Comparison of ENCODE assay signal across 11 cellular contexts in genomic region chr6:117549606-117550005, GRCh38. TPM values are rescaled to one million over a fixed set of nuclear protein-coding genes. Genes with fewer than 3 reads are reported as not detected.
DNase-seq lines count a peak whose midpoint lies in the region; TF ChIP-seq lines count a peak whose summit lies in the region.
"Had no signal": no experiment of that assay in that cellular context is flagged by ENCODE, and none has a peak within 500 bp of the region (broad histone marks: within the 10 kb centered on the region; RNA-seq: fewer than 3 reads in every experiment).

No MANE protein-coding gene starts in this region.

- H3K9me3 Mint-ChIP-seq in activated naive CD4-positive, alpha-beta T cell treated with anti-CD3 and anti-CD28 coated beads, Interleukin-2, amount 10 ng/mL, durations not matched to agents 7 days and 5 days = no peaks in the 10 kb centered on the region
- no peaks in the 10 kb centered on the region for H3K9me3 Mint-ChIP-seq in immature natural killer cell
- H3K9me3 Mint-ChIP-seq: IgD-negative memory B cell, nephron had no signal

- no peak overlapping the region for H3K23ac ChIP-seq in mesendoderm (ENCODE audit: low read length)

- peak overlapping the region; percentile 97 for H3K27ac Mint-ChIP-seq in activated naive CD4-positive, alpha-beta T cell treated with anti-CD3 and anti-CD28 coated beads, Interleukin-2, amount 10 ng/mL, durations not matched to agents 7 days and 5 days
- H3K27ac Mint-ChIP-seq in immature natural killer cell = peak overlapping the region; percentile 85 to 97 (median 93)

- no peaks in the 10 kb centered on the region for H3K9me3 ChIP-seq in thyroid gland

- peaks cover 44% of the 10 kb centered on the region for H3K4me1 Mint-ChIP-seq in activated naive CD4-positive, alpha-beta T cell treated with anti-CD3 and anti-CD28 coated beads, Interleukin-2, amount 10 ng/mL, durations not matched to agents 7 days and 5 days
- H3K4me1 Mint-ChIP-seq in immature natural killer cell = peaks cover 44 to 48% of the 10 kb centered on the region in 2 donors

- no peak overlapping the region for H3K56ac ChIP-seq in mesendoderm (ENCODE audit: low read length)

- no peaks in the 10 kb centered on the region for H3K79me2 ChIP-seq in mesendoderm (ENCODE audit: control insufficient read depth, insufficient read depth, low read length)

- intact Hi-C loops in thyroid gland (cut with DNase I) = loop anchor here (10.0 kb wide), 2 partner anchors 45 to 65 kb away; partner anchors contain the start of gene DCBLD1

- H3K4me1 ChIP-seq in thyroid gland = peaks cover 10 to 27% of the 10 kb centered on the region in 2 donors
- peaks cover 11% of the 10 kb centered on the region for H3K4me1 ChIP-seq in mesendoderm (ENCODE audit: control insufficient read depth, low read depth, low read length)

- CTCF ChIA-PET in activated naive CD4-positive, alpha-beta T cell treated with anti-CD3 and anti-CD28 coated beads, Interleukin-2, amount 10 ng/mL, durations not matched to agents 7 days and 5 days (lab: Charles Lee) = interaction anchor here (0.8 to 11.9 kb wide), 7 partner anchors 8 to 99 kb away, joined by 3 to 105 read pairs (median 5); partner anchors contain the start of gene DCBLD1

- H3K27ac ChIP-seq in VCaP (peak overlapping the region; percentile 25; the same call in 1 of the 2 replicates), thyroid gland (peak overlapping the region in 2 of 3 donors; percentile 1 to 5), mesendoderm (ENCODE audit: low read depth, low read length) (no peak overlapping the region)

- H3K79me1 ChIP-seq in mesendoderm (ENCODE audit: low read length) = no peaks in the 10 kb centered on the region

- H2BK15ac ChIP-seq in mesendoderm (replicated peaks; ENCODE audit: low read depth) = no peak overlapping the region

- H3K4me3 ChIP-seq in thyroid gland (replicated peaks in 1 of 3) (no peak overlapping the region), mesendoderm (ENCODE audit: low read length) (no peak overlapping the region)

- peak overlapping the region; percentile 74 for H3K4me3 Mint-ChIP-seq in activated naive CD4-positive, alpha-beta T cell treated with anti-CD3 and anti-CD28 coated beads, Interleukin-2, amount 10 ng/mL, durations not matched to agents 7 days and 5 days
- H3K4me3 Mint-ChIP-seq in immature natural killer cell = peak overlapping the region; percentile 85 to 95 (median 88)
- H3K4me3 Mint-ChIP-seq: nephron had no signal

- H4K8ac ChIP-seq in mesendoderm (ENCODE audit: low read depth, low read length) = no peak overlapping the region

- TF ChIP-seq POLR2A in thyroid gland (IDR thresholded peaks at IDR 0.05) = no peak

- peak; percentile 34 for DNase-seq in activated naive CD4-positive, alpha-beta T cell treated with anti-CD3 and anti-CD28 coated beads, Interleukin-2, amount 10 ng/mL, durations not matched to agents 7 days and 5 days
- no peak for DNase-seq in activated naive CD4-positive, alpha-beta T cell treated with anti-CD3 and anti-CD28 coated beads, Interleukin-2, amount 50 U/mL, for 16 hours
- DNase-seq in immature natural killer cell (peak; percentile 75 to 83 (median 79)), thyroid gland (peak in 1 of 2 donors; percentile 42), mesendoderm (no peak), epidermal melanocyte (ENCODE audit: insufficient read length, low spot score) (no peak), amniotic stem cell (lab: John Stamatoyannopoulos, UW) (no peak)
- DNase-seq: AML-193 had no signal

- H3K36me3 ChIP-seq in thyroid gland (peaks cover 5 to 6% of the 10 kb centered on the region in 2 donors), mesendoderm (ENCODE audit: control insufficient read depth, insufficient read depth, low read length) (no peaks in the 10 kb centered on the region)

- no peak overlapping the region for H3K9ac ChIP-seq in mesendoderm (ENCODE audit: low read length)

- peaks cover 10% of the 10 kb centered on the region for H3K27me3 Mint-ChIP-seq in activated naive CD4-positive, alpha-beta T cell treated with anti-CD3 and anti-CD28 coated beads, Interleukin-2, amount 10 ng/mL, durations not matched to agents 7 days and 5 days
- H3K27me3 Mint-ChIP-seq in immature natural killer cell (ENCODE audit: low read depth in 3 of 3) = peaks cover 5 to 13% (median 13%) of the 10 kb centered on the region in 3 donors

- H3K27me3 ChIP-seq in thyroid gland (no peaks in the 10 kb centered on the region), mesendoderm (ENCODE audit: insufficient read depth, low read length, poor library complexity) (no peaks in the 10 kb centered on the region)

- H3K4me2 ChIP-seq in mesendoderm (ENCODE audit: low read length) = no peak overlapping the region

- peaks cover 10% of the 10 kb centered on the region for H3K36me3 Mint-ChIP-seq in activated naive CD4-positive, alpha-beta T cell treated with anti-CD3 and anti-CD28 coated beads, Interleukin-2, amount 10 ng/mL, durations not matched to agents 7 days and 5 days
- no peaks in the 10 kb centered on the region for H3K36me3 Mint-ChIP-seq in immature natural killer cell
- H3K36me3 Mint-ChIP-seq: IgD-negative memory B cell had no signal

- H2BK5ac ChIP-seq in mesendoderm (ENCODE audit: low read length) = no peak overlapping the region

- TF ChIP-seq CTCF in VCaP (conservative IDR thresholded peaks at IDR 0.05) (no peak), thyroid gland (IDR thresholded peaks at IDR 0.05) (no peak)

- H4K5ac ChIP-seq in mesendoderm (ENCODE audit: low read length) = no peak overlapping the region

- H3K18ac ChIP-seq in mesendoderm (ENCODE audit: low read length) = no peak overlapping the region

- WGBS in thyroid gland, 2 donors = 75 to 86% methylated on average over 4 of the region's 4 CpGs
- WGBS in mesendoderm (ENCODE audit: extremely low coverage, insufficient coverage, low lambda C conversion rate) = no CpG with 5 or more reads among the region's 4 CpGs

- H2AK5ac ChIP-seq in mesendoderm (ENCODE audit: low read length) = no peak overlapping the region

- H2BK120ac ChIP-seq in mesendoderm (ENCODE audit: low read depth, low read length) = no peak overlapping the region

- H3K4ac ChIP-seq in mesendoderm (ENCODE audit: low read depth, low read length) = no peak overlapping the region

RNA-seq across cellular contexts. Expression of gene GOPC, which starts 52.7 kb away (rescaled TPM):
- 10 to 100 TPM in 1 of 3 donors, 1 to 10 TPM in 2; 5.3 to 17.8 (median 8.3) TPM for polyA plus RNA-seq in immature natural killer cell
- total RNA-seq in thyroid gland = 10 to 100 TPM; 37.9 to 49.5 (median 41.7) TPM
- polyA plus RNA-seq in mesendoderm (2013, experiment 1 of 2) = 12.1 TPM
- 12.3 TPM for polyA plus RNA-seq in mesendoderm (2013, experiment 2 of 2)

Comparison
In these comparisons a context has a peak if more than half of its experiments do, and no peak if none do; other contexts are left out.
1. DNase-seq: peak in activated naive CD4-positive, alpha-beta T cell treated with anti-CD3 and anti-CD28 coated beads, Interleukin-2, amount 10 ng/mL, durations not matched to agents 7 days and 5 days (single experiment) and immature natural killer cell (3 of 3); none in activated naive CD4-positive, alpha-beta T cell treated with anti-CD3 and anti-CD28 coated beads, Interleukin-2, amount 50 U/mL, for 16 hours (single experiment), mesendoderm (single experiment), epidermal melanocyte (single experiment) and amniotic stem cell (single experiment).